11 cellular contexts compared by ENCODE assay signal in genomic region chr6:85868685-85869084, GRCh38.
"Had no signal": no experiment of that assay in that cellular context is flagged by ENCODE, and none has a peak within 500 bp of the region (broad histone marks: within the 10 kb centered on the region; RNA-seq: fewer than 3 reads in every experiment).

No MANE protein-coding gene starts in this region.

- H3K27ac ChIP-seq: GM23248 had no signal

- H3K36me3 ChIP-seq: HAP-1 had no signal

- H3K4me3 ChIP-seq: GM23248, GM23338, HAP-1 had no signal

- H3K4me1 ChIP-seq: HAP-1 had no signal

- ATAC-seq: GM23338, HCT116 had no signal

- H3K4me1 Mint-ChIP-seq: GM23338, H9 had no signal

- H3K9me3 Mint-ChIP-seq: HFFc6 had no signal

- FAIRE-seq: H1, H54 had no signal

- DNase-seq: GM23248, GOT3, H7, H9, HCEC 1CT, HFFc6 had no signal

- H3K4me3 Mint-ChIP-seq: GM23338, H9, HFFc6 had no signal

- H3K27ac Mint-ChIP-seq: GM23338, H9, HFFc6 had no signal

- H3K9me3 ChIP-seq: HAP-1 had no signal
